In genomic region chr9:128104171-128104618, GRCh38 we compare ENCODE assay signal across 12 cellular contexts. TPM values are rescaled to one million over a fixed set of nuclear protein-coding genes. Genes with fewer than 3 reads are reported as not detected.
DNase-seq lines count a peak whose midpoint lies in the region; ATAC-seq, FAIRE-seq and TF ChIP-seq lines count a peak whose summit lies in the region.
"Had no signal": no experiment of that assay in that cellular context is flagged by ENCODE, and none has a peak within 500 bp of the region (broad histone marks: within the 10 kb centered on the region; RNA-seq: fewer than 3 reads in every experiment).

No MANE protein-coding gene starts in this region.

- H3K36me3 ChIP-seq in HepG2 (replicated peaks in 1 of 2; ENCODE audit: control insufficient read depth in 1 of 2, insufficient read depth in 2 of 2, low read length in 2 of 2), result peaks cover 23 to 57% of the 10 kb centered on the region in 2 experiments
- peaks cover 61% of the 10 kb centered on the region for H3K36me3 ChIP-seq in thymus (ENCODE audit: control insufficient read depth, insufficient read depth)

- POLR2A ChIA-PET in HepG2 (lab: Yijun Ruan, JAX), result interaction anchor here (0.8 to 2.7 kb wide), 9 partner anchors 10 to 154 kb away, joined by 3 to 40 read pairs (median 6); partner anchors contain the start of gene NAIF1

- peak overlapping the region; percentile 61 for H3K4me2 ChIP-seq in HepG2 (ENCODE audit: low read depth, low read length)

- peak; percentile 92 for FAIRE-seq in HepG2 (lab: Jason Lieb, UNC)

- H3K27ac ChIP-seq in VCaP (peak overlapping the region; percentile 28; the same call in 1 of the 2 replicates), HepG2 (ENCODE audit: extremely low read length, insufficient read depth, low read length) (peak overlapping the region; percentile 90), thymus (ENCODE audit: low read depth) (peak overlapping the region; percentile 38)

- H2AFZ ChIP-seq in HepG2 (ENCODE audit: low read length), result no peak overlapping the region

- TF ChIP-seq CTCF in VCaP (conservative IDR thresholded peaks at IDR 0.05), result no peak
- TF ChIP-seq CTCF in HepG2 (CRISPR knock-in tag; IDR thresholded peaks at IDR 0.05), result peak; percentile 41; the same call in 1 of the 2 replicates

- CTCF ChIA-PET in HepG2 (lab: Yijun Ruan, JAX; ENCODE audit: low intra/inter-chr PET ratio, low total read pairs), result interaction anchor here (1.3 to 2.6 kb wide), 2 partner anchors 14 to 20 kb away, joined by 5 to 14 read pairs; no protein-coding TSS in a partner anchor

- WGBS in HepG2 (ENCODE audit: low lambda C conversion rate), result 0% methylated on average over 3 of the region's 6 CpGs
- 46% methylated on average over 6 of the region's 6 CpGs for WGBS in thymus

- H3K4me1 ChIP-seq in HepG2 (ENCODE audit: insufficient read depth, low read length) (peaks cover 89% of the 10 kb centered on the region), thymus (ENCODE audit: control insufficient read depth, insufficient read depth, low read length) (peaks cover 47% of the 10 kb centered on the region)

- DNase-seq in NCI-H345 (lab: John Stamatoyannopoulos, UW) (peak; percentile 22), NCI-H345 treated with DMSO at 0.1 percent for 48 hours (lab: John Stamatoyannopoulos, UW; ENCODE audit: unreplicated experiment) (no peak), HepG2 (ENCODE audit: low spot score) (peak; percentile 87)
- no peak for DNase-seq in activated naive CD4-positive, alpha-beta T cell treated with anti-CD3 and anti-CD28 coated beads, Interleukin-2, amount 50 U/mL, for 16 hours
- no peak for DNase-seq in activated CD8-positive, alpha-beta memory T cell treated with anti-CD3 and anti-CD28 coated beads for 24 hours
- DNase-seq: ACHN, activated B cell treated with CpG ODN at 0.5 μM for 24 hours had no signal

- BruUV-seq in HepG2 (replicated peaks; lab: Mats Ljungman, UMichigan), result no TSS peak

- no peak for TF ChIP-seq RAD21 in HepG2 (CRISPR knock-in tag; IDR thresholded peaks at IDR 0.05)

- H4K20me1 ChIP-seq in HepG2 (ENCODE audit: insufficient read depth, low read length), result peaks cover 16% of the 10 kb centered on the region; the same call in 1 of the 2 replicates

- in situ Hi-C loops in HepG2 (cut with HindIII; ENCODE audit: extremely low pct_ligation_motif_present, low pct_unique_long_range_greater_than_20kb), result no loop called here

- intact Hi-C loops in HepG2 (cut with micrococcal nuclease; ENCODE audit: unreplicated experiment), result loop anchor here (5.0 kb wide), 1 partner anchor 37 kb away; the partner anchor contains the start of genes NAIF1 and SLC25A25

- H3K79me2 ChIP-seq in HepG2 (ENCODE audit: insufficient read depth, low read length), result peaks cover 24% of the 10 kb centered on the region

- peak in 1 of 2 experiments; percentile 67; a peak in 2 of 4 replicates for TF ChIP-seq POLR2A in HepG2 (IDR thresholded peaks at IDR 0.05; ENCODE audit: insufficient read depth in 1 of 2, low read depth in 2 of 2, low read length in 2 of 2)

- peak overlapping the region; percentile 62 for H3K9ac ChIP-seq in HepG2 (ENCODE audit: insufficient read depth, low read depth, low read length)

- H3K9me3 ChIP-seq in HepG2 (ENCODE audit: low read length) (no peaks in the 10 kb centered on the region), thymus (ENCODE audit: control insufficient read depth) (no peaks in the 10 kb centered on the region)

- TF ChIP-seq EP300 in HepG2 (IDR thresholded peaks at IDR 0.05; ENCODE audit: low read depth in 2 of 2, low read length in 2 of 2) (peak; percentile 56 to 57; a peak in 3 of 4 replicates), HepG2 (CRISPR knock-in tag; IDR thresholded peaks at IDR 0.05; ENCODE audit: borderline replicate concordance) (no peak; the same call in 1 of the 2 replicates)

- peak; percentile 54 for ATAC-seq in HepG2
- ATAC-seq in GM21717 (IDR thresholded peaks at IDR 0.05; ENCODE audit: unreplicated experiment), result no peak
- ATAC-seq: Panc1 had no signal

- H3K27me3 ChIP-seq in HepG2 (ENCODE audit: control insufficient read depth in 1 of 2, insufficient read depth in 2 of 2, low read length in 2 of 2) (no peaks in the 10 kb centered on the region; a peak in 1 of 5 replicates), thymus (ENCODE audit: control insufficient read depth, insufficient read depth) (no peaks in the 10 kb centered on the region)

- H3K4me3 ChIP-seq in HepG2 (replicated peaks in 1 of 3; ENCODE audit: insufficient read depth in 1 of 3, low read depth in 2 of 3, low read length in 3 of 3) (peak overlapping the region in 1 of 3 experiments; percentile 38; a peak in 2 of 6 replicates), thymus (ENCODE audit: low read length) (no peak overlapping the region)

RNA-seq across cellular contexts. Expression of gene PTGES2, which starts 23.3 kb away (rescaled TPM):
- total RNA-seq in HepG2 (2016; rRNA removed; fragmentation: Illumina TruSeq; extraction: Trizol), result 68.5 and 79.8 TPM in 2 replicates
- total RNA-seq in HepG2 (2016; cell fraction: cytosol; rRNA removed; fragmentation: Illumina TruSeq; extraction: Trizol; ENCODE audit: low read depth), result 176 and 179 TPM in 2 replicates
- total RNA-seq in HepG2 (2016; cell fraction: insoluble cytoplasmic fraction; rRNA removed; fragmentation: Illumina TruSeq; extraction: Trizol), result 65.6 and 85.2 TPM in 2 replicates
- 80.3 and 84.6 TPM in 2 replicates for total RNA-seq in HepG2 (2016; cell fraction: membrane; rRNA removed; fragmentation: Illumina TruSeq; extraction: Trizol)
- total RNA-seq in HepG2 (2016; cell fraction: nucleus; rRNA removed; fragmentation: Illumina TruSeq; extraction: Trizol), result 40.6 and 44.2 TPM in 2 replicates
- polyA plus RNA-seq in HepG2 (2011; rRNA removed) (63.7 and 67.2 TPM in 2 replicates), thymus (39.3 TPM)
- 53.6 and 85.6 TPM in 2 replicates for polyA plus RNA-seq in HepG2 (2011; cell fraction: cytosol; rRNA removed)
- polyA plus RNA-seq in HepG2 (2011; cell fraction: nucleus; rRNA removed), result 128 and 148 TPM in 2 replicates
- 39.6 and 40.6 TPM in 2 replicates for polyA plus RNA-seq in HepG2 (2012)
- 61.1 and 71.8 TPM in 2 replicates for polyA plus RNA-seq in HepG2 (2016; cell fraction: cytosol; fragmentation: Illumina TruSeq; extraction: Trizol; ENCODE audit: low read depth)
- 67.8 and 88.5 TPM in 2 replicates for polyA plus RNA-seq in HepG2 (2016; cell fraction: insoluble cytoplasmic fraction; fragmentation: Illumina TruSeq; extraction: Trizol; ENCODE audit: low read depth)
- polyA plus RNA-seq in HepG2 (2016; cell fraction: membrane; fragmentation: Illumina TruSeq; extraction: Trizol; ENCODE audit: low read depth), result 68.9 and 78.2 TPM in 2 replicates
- polyA plus RNA-seq in HepG2 (2016; cell fraction: nucleus; fragmentation: Illumina TruSeq; extraction: Trizol; ENCODE audit: insufficient read depth, low read depth), result 101 and 105 TPM in 2 replicates
- polyA minus RNA-seq in HepG2 (2011; rRNA and poly(A)+ RNA removed; ENCODE audit: low replicate concordance), result 109 and 143 TPM in 2 replicates
- polyA minus RNA-seq in HepG2 (2011; cell fraction: cytosol; rRNA and poly(A)+ RNA removed), result 29.5 and 39.2 TPM in 2 replicates
- polyA minus RNA-seq in HepG2 (2011; cell fraction: nucleus; rRNA and poly(A)+ RNA removed), result 39.4 and 44.6 TPM in 2 replicates

RNA-seq across cellular contexts. Expression of gene SLC25A25, which starts 36.2 kb away (rescaled TPM):
- 18.5 and 24.8 TPM in 2 replicates for total RNA-seq in HepG2 (2016; rRNA removed; fragmentation: Illumina TruSeq; extraction: Trizol)
- 4.5 and 5.1 TPM in 2 replicates for total RNA-seq in HepG2 (2016; cell fraction: cytosol; rRNA removed; fragmentation: Illumina TruSeq; extraction: Trizol; ENCODE audit: low read depth)
- total RNA-seq in HepG2 (2016; cell fraction: insoluble cytoplasmic fraction; rRNA removed; fragmentation: Illumina TruSeq; extraction: Trizol), result 16.4 and 24.3 TPM in 2 replicates
- total RNA-seq in HepG2 (2016; cell fraction: membrane; rRNA removed; fragmentation: Illumina TruSeq; extraction: Trizol), result 10.5 and 11.1 TPM in 2 replicates
- 21.4 and 25.1 TPM in 2 replicates for total RNA-seq in HepG2 (2016; cell fraction: nucleus; rRNA removed; fragmentation: Illumina TruSeq; extraction: Trizol)
- 10.5 and 16.7 TPM in 2 replicates for polyA plus RNA-seq in HepG2 (2011; rRNA removed)
- 10.7 and 11.2 TPM in 2 replicates for polyA plus RNA-seq in HepG2 (2011; cell fraction: cytosol; rRNA removed)
- polyA plus RNA-seq in HepG2 (2011; cell fraction: nucleus; rRNA removed), result 26.1 and 29.6 TPM in 2 replicates
- 12.9 and 15.5 TPM in 2 replicates for polyA plus RNA-seq in HepG2 (2012)
- 1.1 and 1.3 TPM in 2 replicates for polyA plus RNA-seq in HepG2 (2016; cell fraction: cytosol; fragmentation: Illumina TruSeq; extraction: Trizol; ENCODE audit: low read depth)
- 11.6 and 13.1 TPM in 2 replicates for polyA plus RNA-seq in HepG2 (2016; cell fraction: insoluble cytoplasmic fraction; fragmentation: Illumina TruSeq; extraction: Trizol; ENCODE audit: low read depth)
- 2.6 and 2.7 TPM in 2 replicates for polyA plus RNA-seq in HepG2 (2016; cell fraction: membrane; fragmentation: Illumina TruSeq; extraction: Trizol; ENCODE audit: low read depth)
- 31.1 and 36.4 TPM in 2 replicates for polyA plus RNA-seq in HepG2 (2016; cell fraction: nucleus; fragmentation: Illumina TruSeq; extraction: Trizol; ENCODE audit: insufficient read depth, low read depth)
- 20.5 and 28.1 TPM in 2 replicates for polyA minus RNA-seq in HepG2 (2011; rRNA and poly(A)+ RNA removed; ENCODE audit: low replicate concordance)
- 10.0 and 10.2 TPM in 2 replicates for polyA minus RNA-seq in HepG2 (2011; cell fraction: cytosol; rRNA and poly(A)+ RNA removed)
- polyA minus RNA-seq in HepG2 (2011; cell fraction: nucleus; rRNA and poly(A)+ RNA removed), result 14.4 and 26.1 TPM in 2 replicates
- polyA plus RNA-seq in thymus, result 12.3 TPM

RNA-seq across cellular contexts. Expression of gene NAIF1, which starts 37.1 kb away (rescaled TPM):
- 6.0 and 6.6 TPM in 2 replicates for total RNA-seq in HepG2 (2016; rRNA removed; fragmentation: Illumina TruSeq; extraction: Trizol)
- 3.1 and 4.1 TPM in 2 replicates for total RNA-seq in HepG2 (2016; cell fraction: cytosol; rRNA removed; fragmentation: Illumina TruSeq; extraction: Trizol; ENCODE audit: low read depth)
- 6.0 and 6.4 TPM in 2 replicates for total RNA-seq in HepG2 (2016; cell fraction: insoluble cytoplasmic fraction; rRNA removed; fragmentation: Illumina TruSeq; extraction: Trizol)
- 5.7 and 6.1 TPM in 2 replicates for total RNA-seq in HepG2 (2016; cell fraction: membrane; rRNA removed; fragmentation: Illumina TruSeq; extraction: Trizol)
- 2.9 and 4.1 TPM in 2 replicates for total RNA-seq in HepG2 (2016; cell fraction: nucleus; rRNA removed; fragmentation: Illumina TruSeq; extraction: Trizol)
- 6.9 TPM in 2 replicates for polyA plus RNA-seq in HepG2 (2011; rRNA removed)
- 4.9 and 6.4 TPM in 2 replicates for polyA plus RNA-seq in HepG2 (2011; cell fraction: cytosol; rRNA removed)
- 3.8 and 4.0 TPM in 2 replicates for polyA plus RNA-seq in HepG2 (2011; cell fraction: nucleus; rRNA removed)
- 3.0 and 3.8 TPM in 2 replicates for polyA plus RNA-seq in HepG2 (2012)
- 2.4 and 2.6 TPM in 2 replicates for polyA plus RNA-seq in HepG2 (2016; cell fraction: cytosol; fragmentation: Illumina TruSeq; extraction: Trizol; ENCODE audit: low read depth)
- polyA plus RNA-seq in HepG2 (2016; cell fraction: insoluble cytoplasmic fraction; fragmentation: Illumina TruSeq; extraction: Trizol; ENCODE audit: low read depth), result 5.2 and 5.7 TPM in 2 replicates
- polyA plus RNA-seq in HepG2 (2016; cell fraction: membrane; fragmentation: Illumina TruSeq; extraction: Trizol; ENCODE audit: low read depth), result 3.5 and 3.9 TPM in 2 replicates
- 4.9 and 5.1 TPM in 2 replicates for polyA plus RNA-seq in HepG2 (2016; cell fraction: nucleus; fragmentation: Illumina TruSeq; extraction: Trizol; ENCODE audit: insufficient read depth, low read depth)
- polyA minus RNA-seq in HepG2 (2011; rRNA and poly(A)+ RNA removed; ENCODE audit: low replicate concordance), result 8.2 and 13.2 TPM in 2 replicates
- 3.2 and 6.0 TPM in 2 replicates for polyA minus RNA-seq in HepG2 (2011; cell fraction: cytosol; rRNA and poly(A)+ RNA removed)
- 1.5 and 2.1 TPM in 2 replicates for polyA minus RNA-seq in HepG2 (2011; cell fraction: nucleus; rRNA and poly(A)+ RNA removed)
- 11.5 TPM for polyA plus RNA-seq in thymus

RNA-seq across cellular contexts. Expression of gene LCN2, which starts 45.1 kb away (rescaled TPM):
- 0.34 and 0.38 TPM in 2 replicates for total RNA-seq in HepG2 (2016; rRNA removed; fragmentation: Illumina TruSeq; extraction: Trizol)
- 0.40 TPM in 1 of 2 replicates, not detected in the other for total RNA-seq in HepG2 (2016; cell fraction: cytosol; rRNA removed; fragmentation: Illumina TruSeq; extraction: Trizol; ENCODE audit: low read depth)
- 0.24 TPM in 1 of 2 replicates, not detected in the other for total RNA-seq in HepG2 (2016; cell fraction: insoluble cytoplasmic fraction; rRNA removed; fragmentation: Illumina TruSeq; extraction: Trizol)
- 0.34 and 0.38 TPM in 2 replicates for total RNA-seq in HepG2 (2016; cell fraction: membrane; rRNA removed; fragmentation: Illumina TruSeq; extraction: Trizol)
- not detected in 2 replicates for total RNA-seq in HepG2 (2016; cell fraction: nucleus; rRNA removed; fragmentation: Illumina TruSeq; extraction: Trizol)
- 1.4 and 2.3 TPM in 2 replicates for polyA plus RNA-seq in HepG2 (2011; rRNA removed)
- 0.93 and 2.4 TPM in 2 replicates for polyA plus RNA-seq in HepG2 (2011; cell fraction: cytosol; rRNA removed)
- 4.4 and 6.2 TPM in 2 replicates for polyA plus RNA-seq in HepG2 (2011; cell fraction: nucleus; rRNA removed)
- 1.5 and 1.7 TPM in 2 replicates for polyA plus RNA-seq in HepG2 (2012)
- 0.69 and 0.92 TPM in 2 replicates for polyA plus RNA-seq in HepG2 (2016; cell fraction: cytosol; fragmentation: Illumina TruSeq; extraction: Trizol; ENCODE audit: low read depth)
- 0.71 and 0.76 TPM in 2 replicates for polyA plus RNA-seq in HepG2 (2016; cell fraction: insoluble cytoplasmic fraction; fragmentation: Illumina TruSeq; extraction: Trizol; ENCODE audit: low read depth)
- polyA plus RNA-seq in HepG2 (2016; cell fraction: membrane; fragmentation: Illumina TruSeq; extraction: Trizol; ENCODE audit: low read depth), result 0.49 and 0.63 TPM in 2 replicates
- 1.7 and 3.0 TPM in 2 replicates for polyA plus RNA-seq in HepG2 (2016; cell fraction: nucleus; fragmentation: Illumina TruSeq; extraction: Trizol; ENCODE audit: insufficient read depth, low read depth)
- 0.44 and 0.52 TPM in 2 replicates for polyA minus RNA-seq in HepG2 (2011; rRNA and poly(A)+ RNA removed; ENCODE audit: low replicate concordance)
- 0.99 TPM in 1 of 2 replicates, not detected in the other for polyA minus RNA-seq in HepG2 (2011; cell fraction: cytosol; rRNA and poly(A)+ RNA removed)
- not detected in 2 replicates for polyA minus RNA-seq in HepG2 (2011; cell fraction: nucleus; rRNA and poly(A)+ RNA removed)
- polyA plus RNA-seq in thymus, result 31.9 TPM
- total RNA-seq: activated B cell treated with CpG ODN at 0.5 μM for 24 hours, neural crest cell had no signal

RNA-seq across cellular contexts. Expression of gene BBLN, which starts 55.9 kb away (rescaled TPM):
- total RNA-seq in HepG2 (2016; rRNA removed; fragmentation: Illumina TruSeq; extraction: Trizol), result 22.2 and 33.1 TPM in 2 replicates
- total RNA-seq in HepG2 (2016; cell fraction: cytosol; rRNA removed; fragmentation: Illumina TruSeq; extraction: Trizol; ENCODE audit: low read depth), result 146 and 177 TPM in 2 replicates
- total RNA-seq in HepG2 (2016; cell fraction: insoluble cytoplasmic fraction; rRNA removed; fragmentation: Illumina TruSeq; extraction: Trizol), result 17.4 and 30.2 TPM in 2 replicates
- total RNA-seq in HepG2 (2016; cell fraction: membrane; rRNA removed; fragmentation: Illumina TruSeq; extraction: Trizol), result 86.9 and 114 TPM in 2 replicates
- 11.7 and 11.9 TPM in 2 replicates for total RNA-seq in HepG2 (2016; cell fraction: nucleus; rRNA removed; fragmentation: Illumina TruSeq; extraction: Trizol)
- polyA plus RNA-seq in HepG2 (2011; rRNA removed), result 27.6 and 29.5 TPM in 2 replicates
- polyA plus RNA-seq in HepG2 (2011; cell fraction: cytosol; rRNA removed), result 25.8 and 50.8 TPM in 2 replicates
- 19.2 and 22.8 TPM in 2 replicates for polyA plus RNA-seq in HepG2 (2011; cell fraction: nucleus; rRNA removed)
- 13.4 and 25.7 TPM in 2 replicates for polyA plus RNA-seq in HepG2 (2012)
- 235 and 253 TPM in 2 replicates for polyA plus RNA-seq in HepG2 (2016; cell fraction: cytosol; fragmentation: Illumina TruSeq; extraction: Trizol; ENCODE audit: low read depth)
- polyA plus RNA-seq in HepG2 (2016; cell fraction: insoluble cytoplasmic fraction; fragmentation: Illumina TruSeq; extraction: Trizol; ENCODE audit: low read depth), result 19.0 and 25.9 TPM in 2 replicates
- 124 and 129 TPM in 2 replicates for polyA plus RNA-seq in HepG2 (2016; cell fraction: membrane; fragmentation: Illumina TruSeq; extraction: Trizol; ENCODE audit: low read depth)
- polyA plus RNA-seq in HepG2 (2016; cell fraction: nucleus; fragmentation: Illumina TruSeq; extraction: Trizol; ENCODE audit: insufficient read depth, low read depth), result 21.4 TPM in 2 replicates
- polyA minus RNA-seq in HepG2 (2011; rRNA and poly(A)+ RNA removed; ENCODE audit: low replicate concordance), result 17.1 and 32.9 TPM in 2 replicates
- polyA minus RNA-seq in HepG2 (2011; cell fraction: cytosol; rRNA and poly(A)+ RNA removed), result 13.6 and 21.6 TPM in 2 replicates
- polyA minus RNA-seq in HepG2 (2011; cell fraction: nucleus; rRNA and poly(A)+ RNA removed), result 4.8 and 7.1 TPM in 2 replicates
- 162 TPM for polyA plus RNA-seq in thymus

Comparison
In these comparisons a context has a peak if more than half of its experiments do, and no peak if none do; other contexts are left out.
1. DNase-seq: peak in NCI-H345 (single experiment) and HepG2 (single experiment); none in NCI-H345 treated with DMSO at 0.1 percent for 48 hours (single experiment), activated naive CD4-positive, alpha-beta T cell treated with anti-CD3 and anti-CD28 coated beads, Interleukin-2, amount 50 U/mL, for 16 hours (single experiment) and activated CD8-positive, alpha-beta memory T cell treated with anti-CD3 and anti-CD28 coated beads for 24 hours (single experiment).
2. H3K27ac ChIP-seq: peak in every context shown above with its lines; median percentile 90 in HepG2; 38 in thymus; 28 in VCaP.